1 cellular context compared by ENCODE assay signal in genomic region chr17:80063815-80064585, GRCh38.
TF ChIP-seq lines count a peak whose summit lies in the region.

No MANE protein-coding gene starts in this region.

TF ChIP-seq in HepG2, 621 proteins besides CTCF, POLR2A, EP300 and RAD21 (continued from another document and continues in another):
- TF ChIP-seq TCF7L2 (IDR thresholded peaks at IDR 0.05; ENCODE audit: low read depth, low read length) (no peak), AHR (CRISPR knock-in tag; IDR thresholded peaks at IDR 0.05) (0 out of 2 replicates have a peak, but pooled peaks have one; percentile 35), REL (CRISPR knock-in tag; conservative IDR thresholded peaks at IDR 0.05) (no peak), PHF20 (CRISPR knock-in tag; IDR thresholded peaks at IDR 0.05) (no peak), ZNF326 (CRISPR knock-in tag; IDR thresholded peaks at IDR 0.05; ENCODE audit: borderline replicate concordance) (no peak), MTF2 (CRISPR knock-in tag; IDR thresholded peaks at IDR 0.05; ENCODE audit: borderline replicate concordance) (no peak), FOXA3 (CRISPR knock-in tag; IDR thresholded peaks at IDR 0.05) (peak; percentile 12; the same call in 1 of the 2 replicates), GFI1 (CRISPR knock-in tag; IDR thresholded peaks at IDR 0.05; ENCODE audit: borderline replicate concordance) (no peak), ATF7-NPFF (CRISPR knock-in tag; IDR thresholded peaks at IDR 0.05; ENCODE audit: low read depth) (no peak), RARG (CRISPR knock-in tag; IDR thresholded peaks at IDR 0.05; ENCODE audit: low read depth) (no peak), DNMT1 (CRISPR knock-in tag; IDR thresholded peaks at IDR 0.05) (0 out of 2 replicates have a peak, but pooled peaks have one; percentile 56), HBP1 (CRISPR knock-in tag; IDR thresholded peaks at IDR 0.05; ENCODE audit: low read depth) (no peak), RXRA (CRISPR knock-in tag; IDR thresholded peaks at IDR 0.05) (peak; percentile 90), PITX1 (CRISPR knock-in tag; IDR thresholded peaks at IDR 0.05) (no peak), HNRNPUL1 (IDR thresholded peaks at IDR 0.05; ENCODE audit: low read depth, low read length) (no peak), KDM2A (CRISPR knock-in tag; IDR thresholded peaks at IDR 0.05; ENCODE audit: borderline replicate concordance, low read depth) (peak; percentile 73; the same call in 1 of the 2 replicates), ZNF121 (CRISPR knock-in tag; IDR thresholded peaks at IDR 0.05) (no peak), SMAD3 (CRISPR knock-in tag; IDR thresholded peaks at IDR 0.05) (0 out of 2 replicates have a peak, but pooled peaks have one; percentile 54), NFE2L1 (CRISPR knock-in tag; IDR thresholded peaks at IDR 0.05; ENCODE audit: borderline replicate concordance) (0 out of 2 replicates have a peak, but pooled peaks have one; percentile 78), STAG1 (CRISPR knock-in tag; IDR thresholded peaks at IDR 0.05) (no peak), ZNF644 (CRISPR knock-in tag; IDR thresholded peaks at IDR 0.05; ENCODE audit: low read depth) (peak; percentile 78), NR2C2 (CRISPR knock-in tag; IDR thresholded peaks at IDR 0.05; ENCODE audit: borderline replicate concordance) (no peak), PHF21A (CRISPR knock-in tag; IDR thresholded peaks at IDR 0.05) (no peak), NR2F1 (CRISPR knock-in tag; IDR thresholded peaks at IDR 0.05) (0 out of 4 replicates have a peak, but pooled peaks of 1 of the 2 experiments have one; percentile 16), MAFK (conservative IDR thresholded peaks at IDR 0.05 in 1 of 2, IDR thresholded peaks at IDR 0.05 in 1 of 2; ENCODE audit: low read length in 2 of 2) (peak; percentile 44 to 74), GATAD2A (CRISPR knock-in tag; IDR thresholded peaks at IDR 0.05) (peak; percentile 81), ZBTB38 (CRISPR knock-in tag; IDR thresholded peaks at IDR 0.05) (peak; percentile 94), SP1 (IDR thresholded peaks at IDR 0.05) (no peak), SP1 (CRISPR knock-in tag; IDR thresholded peaks at IDR 0.05) (no peak), HDAC2 (CRISPR knock-in tag; IDR thresholded peaks at IDR 0.05) (0 out of 2 replicates have a peak, but pooled peaks have one; percentile 15), U2AF1 (optimal IDR thresholded peaks at IDR 0.05; ENCODE audit: low read depth, low read length) (no peak), ONECUT2 (CRISPR knock-in tag; IDR thresholded peaks at IDR 0.05) (no peak), TFDP1 (CRISPR knock-in tag; IDR thresholded peaks at IDR 0.05; ENCODE audit: borderline replicate concordance) (no peak; the same call in 1 of the 2 replicates), ZNF331 (CRISPR knock-in tag; IDR thresholded peaks at IDR 0.05) (0 out of 2 replicates have a peak, but pooled peaks have one; percentile 16), ISL2 (CRISPR knock-in tag; IDR thresholded peaks at IDR 0.05) (no peak), ZSCAN30 (CRISPR knock-in tag; IDR thresholded peaks at IDR 0.05) (no peak), ZFX (CRISPR knock-in tag; IDR thresholded peaks at IDR 0.05; ENCODE audit: low read depth) (peak; percentile 33; the same call in 1 of the 2 replicates), ZNF282 (IDR thresholded peaks at IDR 0.05; ENCODE audit: partially characterized antibody) (no peak), ZBTB26 (CRISPR knock-in tag; IDR thresholded peaks at IDR 0.05; ENCODE audit: borderline replicate concordance) (no peak), HNF4A (CRISPR knock-in tag; IDR thresholded peaks at IDR 0.05) (no peak), ZNF33A (CRISPR knock-in tag; IDR thresholded peaks at IDR 0.05; ENCODE audit: borderline replicate concordance) (no peak), MAFF (IDR thresholded peaks at IDR 0.05; ENCODE audit: low read depth, low read length) (peak; percentile 47; the same call in 1 of the 2 replicates), ZNF136 (CRISPR knock-in tag; IDR thresholded peaks at IDR 0.05; ENCODE audit: low read depth) (no peak), ZNF20 (CRISPR knock-in tag; IDR thresholded peaks at IDR 0.05) (no peak), TP53 (CRISPR knock-in tag; conservative IDR thresholded peaks at IDR 0.05) (no peak)
- TF ChIP-seq, protein P1, sequence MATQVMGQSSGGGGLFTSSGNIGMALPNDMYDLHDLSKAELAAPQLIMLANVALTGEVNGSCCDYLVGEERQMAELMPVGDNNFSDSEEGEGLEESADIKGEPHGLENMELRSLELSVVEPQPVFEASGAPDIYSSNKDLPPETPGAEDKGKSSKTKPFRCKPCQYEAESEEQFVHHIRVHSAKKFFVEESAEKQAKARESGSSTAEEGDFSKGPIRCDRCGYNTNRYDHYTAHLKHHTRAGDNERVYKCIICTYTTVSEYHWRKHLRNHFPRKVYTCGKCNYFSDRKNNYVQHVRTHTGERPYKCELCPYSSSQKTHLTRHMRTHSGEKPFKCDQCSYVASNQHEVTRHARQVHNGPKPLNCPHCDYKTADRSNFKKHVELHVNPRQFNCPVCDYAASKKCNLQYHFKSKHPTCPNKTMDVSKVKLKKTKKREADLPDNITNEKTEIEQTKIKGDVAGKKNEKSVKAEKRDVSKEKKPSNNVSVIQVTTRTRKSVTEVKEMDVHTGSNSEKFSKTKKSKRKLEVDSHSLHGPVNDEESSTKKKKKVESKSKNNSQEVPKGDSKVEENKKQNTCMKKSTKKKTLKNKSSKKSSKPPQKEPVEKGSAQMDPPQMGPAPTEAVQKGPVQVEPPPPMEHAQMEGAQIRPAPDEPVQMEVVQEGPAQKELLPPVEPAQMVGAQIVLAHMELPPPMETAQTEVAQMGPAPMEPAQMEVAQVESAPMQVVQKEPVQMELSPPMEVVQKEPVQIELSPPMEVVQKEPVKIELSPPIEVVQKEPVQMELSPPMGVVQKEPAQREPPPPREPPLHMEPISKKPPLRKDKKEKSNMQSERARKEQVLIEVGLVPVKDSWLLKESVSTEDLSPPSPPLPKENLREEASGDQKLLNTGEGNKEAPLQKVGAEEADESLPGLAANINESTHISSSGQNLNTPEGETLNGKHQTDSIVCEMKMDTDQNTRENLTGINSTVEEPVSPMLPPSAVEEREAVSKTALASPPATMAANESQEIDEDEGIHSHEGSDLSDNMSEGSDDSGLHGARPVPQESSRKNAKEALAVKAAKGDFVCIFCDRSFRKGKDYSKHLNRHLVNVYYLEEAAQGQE (IDR thresholded peaks at IDR 0.05; ENCODE audit: borderline replicate concordance in 1 of 2, low read depth in 1 of 2, low read length in 2 of 2): no peak
- TF ChIP-seq, protein P2, sequence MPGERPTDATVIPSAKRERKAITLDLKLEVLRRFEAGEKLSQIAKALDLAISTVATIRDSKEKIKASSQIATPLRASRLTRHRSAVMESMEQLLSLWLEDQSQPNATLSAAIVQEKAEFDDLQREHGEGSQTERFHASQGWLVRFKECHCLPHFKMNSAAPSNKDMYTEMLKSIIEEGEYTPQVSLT (CRISPR knock-in tag; IDR thresholded peaks at IDR 0.05; ENCODE audit: borderline replicate concordance, low read depth): no peak
- TF ChIP-seq, protein P3, sequence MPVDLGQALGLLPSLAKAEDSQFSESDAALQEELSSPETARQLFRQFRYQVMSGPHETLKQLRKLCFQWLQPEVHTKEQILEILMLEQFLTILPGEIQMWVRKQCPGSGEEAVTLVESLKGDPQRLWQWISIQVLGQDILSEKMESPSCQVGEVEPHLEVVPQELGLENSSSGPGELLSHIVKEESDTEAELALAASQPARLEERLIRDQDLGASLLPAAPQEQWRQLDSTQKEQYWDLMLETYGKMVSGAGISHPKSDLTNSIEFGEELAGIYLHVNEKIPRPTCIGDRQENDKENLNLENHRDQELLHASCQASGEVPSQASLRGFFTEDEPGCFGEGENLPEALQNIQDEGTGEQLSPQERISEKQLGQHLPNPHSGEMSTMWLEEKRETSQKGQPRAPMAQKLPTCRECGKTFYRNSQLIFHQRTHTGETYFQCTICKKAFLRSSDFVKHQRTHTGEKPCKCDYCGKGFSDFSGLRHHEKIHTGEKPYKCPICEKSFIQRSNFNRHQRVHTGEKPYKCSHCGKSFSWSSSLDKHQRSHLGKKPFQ (CRISPR knock-in tag; IDR thresholded peaks at IDR 0.05; ENCODE audit: insufficient replicate concordance): no peak
- TF ChIP-seq, protein P4, sequence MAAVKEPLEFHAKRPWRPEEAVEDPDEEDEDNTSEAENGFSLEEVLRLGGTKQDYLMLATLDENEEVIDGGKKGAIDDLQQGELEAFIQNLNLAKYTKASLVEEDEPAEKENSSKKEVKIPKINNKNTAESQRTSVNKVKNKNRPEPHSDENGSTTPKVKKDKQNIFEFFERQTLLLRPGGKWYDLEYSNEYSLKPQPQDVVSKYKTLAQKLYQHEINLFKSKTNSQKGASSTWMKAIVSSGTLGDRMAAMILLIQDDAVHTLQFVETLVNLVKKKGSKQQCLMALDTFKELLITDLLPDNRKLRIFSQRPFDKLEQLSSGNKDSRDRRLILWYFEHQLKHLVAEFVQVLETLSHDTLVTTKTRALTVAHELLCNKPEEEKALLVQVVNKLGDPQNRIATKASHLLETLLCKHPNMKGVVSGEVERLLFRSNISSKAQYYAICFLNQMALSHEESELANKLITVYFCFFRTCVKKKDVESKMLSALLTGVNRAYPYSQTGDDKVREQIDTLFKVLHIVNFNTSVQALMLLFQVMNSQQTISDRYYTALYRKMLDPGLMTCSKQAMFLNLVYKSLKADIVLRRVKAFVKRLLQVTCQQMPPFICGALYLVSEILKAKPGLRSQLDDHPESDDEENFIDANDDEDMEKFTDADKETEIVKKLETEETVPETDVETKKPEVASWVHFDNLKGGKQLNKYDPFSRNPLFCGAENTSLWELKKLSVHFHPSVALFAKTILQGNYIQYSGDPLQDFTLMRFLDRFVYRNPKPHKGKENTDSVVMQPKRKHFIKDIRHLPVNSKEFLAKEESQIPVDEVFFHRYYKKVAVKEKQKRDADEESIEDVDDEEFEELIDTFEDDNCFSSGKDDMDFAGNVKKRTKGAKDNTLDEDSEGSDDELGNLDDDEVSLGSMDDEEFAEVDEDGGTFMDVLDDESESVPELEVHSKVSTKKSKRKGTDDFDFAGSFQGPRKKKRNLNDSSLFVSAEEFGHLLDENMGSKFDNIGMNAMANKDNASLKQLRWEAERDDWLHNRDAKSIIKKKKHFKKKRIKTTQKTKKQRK (IDR thresholded peaks at IDR 0.05; ENCODE audit: low read length): no peak
- TF ChIP-seq, protein P5, sequence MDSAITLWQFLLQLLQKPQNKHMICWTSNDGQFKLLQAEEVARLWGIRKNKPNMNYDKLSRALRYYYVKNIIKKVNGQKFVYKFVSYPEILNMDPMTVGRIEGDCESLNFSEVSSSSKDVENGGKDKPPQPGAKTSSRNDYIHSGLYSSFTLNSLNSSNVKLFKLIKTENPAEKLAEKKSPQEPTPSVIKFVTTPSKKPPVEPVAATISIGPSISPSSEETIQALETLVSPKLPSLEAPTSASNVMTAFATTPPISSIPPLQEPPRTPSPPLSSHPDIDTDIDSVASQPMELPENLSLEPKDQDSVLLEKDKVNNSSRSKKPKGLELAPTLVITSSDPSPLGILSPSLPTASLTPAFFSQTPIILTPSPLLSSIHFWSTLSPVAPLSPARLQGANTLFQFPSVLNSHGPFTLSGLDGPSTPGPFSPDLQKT (CRISPR knock-in tag; IDR thresholded peaks at IDR 0.05; ENCODE audit: borderline replicate concordance): no peak
- TF ChIP-seq, protein P6, sequence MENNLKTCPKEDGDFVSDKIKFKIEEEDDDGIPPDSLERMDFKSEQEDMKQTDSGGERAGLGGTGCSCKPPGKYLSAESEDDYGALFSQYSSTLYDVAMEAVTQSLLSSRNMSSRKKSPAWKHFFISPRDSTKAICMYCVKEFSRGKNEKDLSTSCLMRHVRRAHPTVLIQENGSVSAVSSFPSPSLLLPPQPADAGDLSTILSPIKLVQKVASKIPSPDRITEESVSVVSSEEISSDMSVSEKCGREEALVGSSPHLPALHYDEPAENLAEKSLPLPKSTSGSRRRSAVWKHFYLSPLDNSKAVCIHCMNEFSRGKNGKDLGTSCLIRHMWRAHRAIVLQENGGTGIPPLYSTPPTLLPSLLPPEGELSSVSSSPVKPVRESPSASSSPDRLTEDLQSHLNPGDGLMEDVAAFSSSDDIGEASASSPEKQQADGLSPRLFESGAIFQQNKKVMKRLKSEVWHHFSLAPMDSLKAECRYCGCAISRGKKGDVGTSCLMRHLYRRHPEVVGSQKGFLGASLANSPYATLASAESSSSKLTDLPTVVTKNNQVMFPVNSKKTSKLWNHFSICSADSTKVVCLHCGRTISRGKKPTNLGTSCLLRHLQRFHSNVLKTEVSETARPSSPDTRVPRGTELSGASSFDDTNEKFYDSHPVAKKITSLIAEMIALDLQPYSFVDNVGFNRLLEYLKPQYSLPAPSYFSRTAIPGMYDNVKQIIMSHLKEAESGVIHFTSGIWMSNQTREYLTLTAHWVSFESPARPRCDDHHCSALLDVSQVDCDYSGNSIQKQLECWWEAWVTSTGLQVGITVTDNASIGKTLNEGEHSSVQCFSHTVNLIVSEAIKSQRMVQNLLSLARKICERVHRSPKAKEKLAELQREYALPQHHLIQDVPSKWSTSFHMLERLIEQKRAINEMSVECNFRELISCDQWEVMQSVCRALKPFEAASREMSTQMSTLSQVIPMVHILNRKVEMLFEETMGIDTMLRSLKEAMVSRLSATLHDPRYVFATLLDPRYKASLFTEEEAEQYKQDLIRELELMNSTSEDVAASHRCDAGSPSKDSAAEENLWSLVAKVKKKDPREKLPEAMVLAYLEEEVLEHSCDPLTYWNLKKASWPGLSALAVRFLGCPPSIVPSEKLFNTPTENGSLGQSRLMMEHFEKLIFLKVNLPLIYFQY (CRISPR knock-in tag; IDR thresholded peaks at IDR 0.05; ENCODE audit: borderline replicate concordance): 0 out of 2 replicates have a peak, but pooled peaks have one; percentile 33
